ENCODE assay signal across 1 cellular context in the genomic region with DNA sequence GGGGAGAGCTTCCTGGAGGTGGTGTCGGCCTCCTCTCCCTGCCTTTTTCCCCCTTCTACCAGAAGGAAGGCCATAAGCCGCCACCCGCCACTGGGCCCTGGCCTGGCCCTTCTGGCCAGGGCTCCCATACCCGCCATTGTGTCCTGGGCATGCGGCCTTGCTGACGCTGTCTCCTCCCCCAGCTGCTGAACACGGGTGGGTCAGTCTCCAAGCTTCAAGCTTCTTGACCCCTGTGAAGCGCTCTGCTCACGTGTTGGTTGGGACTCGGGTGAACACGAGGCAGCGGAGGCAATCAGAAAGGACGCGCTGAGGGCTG.
TF ChIP-seq lines count a peak whose summit lies in the region.

No MANE protein-coding gene starts in this region.

TF ChIP-seq in K562, 482 proteins besides CTCF, POLR2A, EP300 and RAD21:
- TF ChIP-seq C11orf30 (IDR thresholded peaks at IDR 0.05; ENCODE audit: low read depth) (no peak), CHD4 (IDR thresholded peaks at IDR 0.05; ENCODE audit: insufficient read depth, insufficient replicate concordance, low read depth, low read length, poor library complexity, severe bottlenecking) (no peak), FOXA3 (CRISPR knock-in tag; conservative IDR thresholded peaks at IDR 0.05 in 1 of 2, IDR thresholded peaks at IDR 0.05 in 1 of 2) (no peak), ARID2 (IDR thresholded peaks at IDR 0.05) (no peak), ZFP36 (IDR thresholded peaks at IDR 0.05; ENCODE audit: low read depth, low read length, partially characterized antibody) (peak; percentile 74)
- TF ChIP-seq, protein P1, sequence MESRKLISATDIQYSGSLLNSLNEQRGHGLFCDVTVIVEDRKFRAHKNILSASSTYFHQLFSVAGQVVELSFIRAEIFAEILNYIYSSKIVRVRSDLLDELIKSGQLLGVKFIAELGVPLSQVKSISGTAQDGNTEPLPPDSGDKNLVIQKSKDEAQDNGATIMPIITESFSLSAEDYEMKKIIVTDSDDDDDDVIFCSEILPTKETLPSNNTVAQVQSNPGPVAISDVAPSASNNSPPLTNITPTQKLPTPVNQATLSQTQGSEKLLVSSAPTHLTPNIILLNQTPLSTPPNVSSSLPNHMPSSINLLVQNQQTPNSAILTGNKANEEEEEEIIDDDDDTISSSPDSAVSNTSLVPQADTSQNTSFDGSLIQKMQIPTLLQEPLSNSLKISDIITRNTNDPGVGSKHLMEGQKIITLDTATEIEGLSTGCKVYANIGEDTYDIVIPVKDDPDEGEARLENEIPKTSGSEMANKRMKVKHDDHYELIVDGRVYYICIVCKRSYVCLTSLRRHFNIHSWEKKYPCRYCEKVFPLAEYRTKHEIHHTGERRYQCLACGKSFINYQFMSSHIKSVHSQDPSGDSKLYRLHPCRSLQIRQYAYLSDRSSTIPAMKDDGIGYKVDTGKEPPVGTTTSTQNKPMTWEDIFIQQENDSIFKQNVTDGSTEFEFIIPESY (CRISPR knock-in tag; IDR thresholded peaks at IDR 0.05): peak; percentile 97
- TF ChIP-seq, protein P2, sequence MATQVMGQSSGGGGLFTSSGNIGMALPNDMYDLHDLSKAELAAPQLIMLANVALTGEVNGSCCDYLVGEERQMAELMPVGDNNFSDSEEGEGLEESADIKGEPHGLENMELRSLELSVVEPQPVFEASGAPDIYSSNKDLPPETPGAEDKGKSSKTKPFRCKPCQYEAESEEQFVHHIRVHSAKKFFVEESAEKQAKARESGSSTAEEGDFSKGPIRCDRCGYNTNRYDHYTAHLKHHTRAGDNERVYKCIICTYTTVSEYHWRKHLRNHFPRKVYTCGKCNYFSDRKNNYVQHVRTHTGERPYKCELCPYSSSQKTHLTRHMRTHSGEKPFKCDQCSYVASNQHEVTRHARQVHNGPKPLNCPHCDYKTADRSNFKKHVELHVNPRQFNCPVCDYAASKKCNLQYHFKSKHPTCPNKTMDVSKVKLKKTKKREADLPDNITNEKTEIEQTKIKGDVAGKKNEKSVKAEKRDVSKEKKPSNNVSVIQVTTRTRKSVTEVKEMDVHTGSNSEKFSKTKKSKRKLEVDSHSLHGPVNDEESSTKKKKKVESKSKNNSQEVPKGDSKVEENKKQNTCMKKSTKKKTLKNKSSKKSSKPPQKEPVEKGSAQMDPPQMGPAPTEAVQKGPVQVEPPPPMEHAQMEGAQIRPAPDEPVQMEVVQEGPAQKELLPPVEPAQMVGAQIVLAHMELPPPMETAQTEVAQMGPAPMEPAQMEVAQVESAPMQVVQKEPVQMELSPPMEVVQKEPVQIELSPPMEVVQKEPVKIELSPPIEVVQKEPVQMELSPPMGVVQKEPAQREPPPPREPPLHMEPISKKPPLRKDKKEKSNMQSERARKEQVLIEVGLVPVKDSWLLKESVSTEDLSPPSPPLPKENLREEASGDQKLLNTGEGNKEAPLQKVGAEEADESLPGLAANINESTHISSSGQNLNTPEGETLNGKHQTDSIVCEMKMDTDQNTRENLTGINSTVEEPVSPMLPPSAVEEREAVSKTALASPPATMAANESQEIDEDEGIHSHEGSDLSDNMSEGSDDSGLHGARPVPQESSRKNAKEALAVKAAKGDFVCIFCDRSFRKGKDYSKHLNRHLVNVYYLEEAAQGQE (CRISPR knock-in tag; IDR thresholded peaks at IDR 0.05; ENCODE audit: low read depth): 0 out of 2 replicates have a peak, but pooled peaks have one; percentile 8
